12 cellular contexts compared by ENCODE assay signal in genomic region chr6:56475736-56476457, GRCh38.
DNase-seq lines count a peak whose midpoint lies in the region; TF ChIP-seq lines count a peak whose summit lies in the region.
"Had no signal": no experiment of that assay in that cellular context is flagged by ENCODE, and none has a peak within 500 bp of the region (broad histone marks: within the 10 kb centered on the region; RNA-seq: fewer than 3 reads in every experiment).

No MANE protein-coding gene starts in this region.

- H3K27ac Mint-ChIP-seq in nephron progenitor cell, result peak overlapping the region; percentile 79
- H3K27ac Mint-ChIP-seq: B cell; dendritic cell treated with granulocyte-macrophage colony-stimulating factor and Interleukin-4, amounts not matched to agents 40 ng/mL and 50 ng/mL, for 4 days had no signal

- H3K4me3 ChIP-seq in fibroblast of the aortic adventitia (ENCODE audit: low read depth, low read length) (no peak overlapping the region), breast epithelium (no peak overlapping the region)
- H3K4me3 ChIP-seq: HAP-1, thoracic aorta had no signal

- no peaks in the 10 kb centered on the region for H3K27me3 ChIP-seq in breast epithelium

- H3K36me3 Mint-ChIP-seq in nephron progenitor cell (ENCODE audit: low read depth), result peaks cover 60% of the 10 kb centered on the region

- no peak for TF ChIP-seq CTCF in fibroblast of the aortic adventitia (IDR thresholded peaks at IDR 0.05; ENCODE audit: insufficient read depth, low read length)
- TF ChIP-seq CTCF in nephron progenitor cell (IDR thresholded peaks at IDR 0.05), result no peak
- TF ChIP-seq CTCF in breast epithelium (IDR thresholded peaks at IDR 0.05), result no peak

- H3K4me3 Mint-ChIP-seq in nephron progenitor cell, result no peak overlapping the region
- H3K4me3 Mint-ChIP-seq: B cell; dendritic cell treated with granulocyte-macrophage colony-stimulating factor and Interleukin-4, amounts not matched to agents 40 ng/mL and 50 ng/mL, for 4 days had no signal

- H3K9me3 ChIP-seq in breast epithelium, result no peaks in the 10 kb centered on the region
- H3K9me3 ChIP-seq: HAP-1, thoracic aorta had no signal

- peaks cover 2% of the 10 kb centered on the region for H3K36me3 ChIP-seq in breast epithelium

- no peaks in the 10 kb centered on the region for H3K4me1 Mint-ChIP-seq in nephron progenitor cell
- H3K4me1 Mint-ChIP-seq: B cell had no signal

- TF ChIP-seq POLR2A in breast epithelium (IDR thresholded peaks at IDR 0.05), result no peak

- no peaks in the 10 kb centered on the region for H3K27me3 Mint-ChIP-seq in nephron progenitor cell (ENCODE audit: low read depth, poor library complexity)
- H3K27me3 Mint-ChIP-seq: B cell; dendritic cell treated with granulocyte-macrophage colony-stimulating factor and Interleukin-4, amounts not matched to agents 40 ng/mL and 50 ng/mL, for 4 days had no signal

- H3K4me1 ChIP-seq in breast epithelium, result no peaks in the 10 kb centered on the region
- H3K4me1 ChIP-seq: HAP-1 had no signal

- H3K9me3 Mint-ChIP-seq in nephron progenitor cell, result peaks cover 9% of the 10 kb centered on the region

- H3K27ac ChIP-seq in breast epithelium, result no peak overlapping the region

- DNase-seq in DMS79 (lab: John Stamatoyannopoulos, UW) (peak; percentile 39), NCI-H226 (peak; percentile 83), fibroblast of the aortic adventitia (ENCODE audit: low read depth) (peak; percentile 79), nephron progenitor cell (no peak), germinal center (ENCODE audit: low spot score) (no peak), breast epithelium (ENCODE audit: low spot score in 2 of 2) (no peak), posterior cingulate gyrus (no peak)
- DNase-seq in stimulated activated CD4-positive, alpha-beta T cell treated with anti-CD3 and anti-CD28 coated beads, Interleukin-2, amount 100 ng/mL, for 24 hours, result no peak

- intact Hi-C loops in breast epithelium (cut with DNase I; ENCODE audit: low total_unique reads), result no loop called here
- intact Hi-C loops in posterior cingulate gyrus (cut with DNase I), result no loop called here

Comparison
In these comparisons a context has a peak if more than half of its experiments do, and no peak if none do; other contexts are left out.
1. DNase-seq: peak in DMS79 (single experiment), NCI-H226 (single experiment) and fibroblast of the aortic adventitia (single experiment); none in nephron progenitor cell (single experiment), stimulated activated CD4-positive, alpha-beta T cell treated with anti-CD3 and anti-CD28 coated beads, Interleukin-2, amount 100 ng/mL, for 24 hours (0 of 2), germinal center (single experiment), breast epithelium (0 of 2) and posterior cingulate gyrus (0 of 10).